In genomic region chr11:65569164-65569972, GRCh38 we compare ENCODE assay signal across 6 cellular contexts. TPM values are rescaled to one million over a fixed set of nuclear protein-coding genes. Genes with fewer than 3 reads are reported as not detected.
A peak's percentile ranks its signal among the peaks of the same experiment; 100 is the strongest.
DNase-seq lines count a peak whose midpoint lies in the region; ATAC-seq and TF ChIP-seq lines count a peak whose summit lies in the region.

No MANE protein-coding gene starts in this region.

- no peaks in the 10 kb centered on the region for H3K9me3 Mint-ChIP-seq in central memory CD8-positive, alpha-beta T cell
- no peaks in the 10 kb centered on the region for H3K9me3 Mint-ChIP-seq in osteocyte (ENCODE audit: unreplicated experiment)

- DNase-seq in AG04449 (ENCODE audit: low read depth, low spot score) (no peak), osteocyte (ENCODE audit: extremely low spot score, unreplicated experiment) (no peak), KG1 (lab: John Stamatoyannopoulos, UW) (no peak)
- DNase-seq in central memory CD8-positive, alpha-beta T cell (ENCODE audit: low spot score in 2 of 2) = no peak

- peak overlapping the region; percentile 89 for H3K4me3 ChIP-seq in AG04449 (ENCODE audit: low read depth, low read length)

- H3K4me3 Mint-ChIP-seq in central memory CD8-positive, alpha-beta T cell = peak overlapping the region; percentile 97
- H3K4me3 Mint-ChIP-seq in osteocyte (ENCODE audit: unreplicated experiment) = peak overlapping the region; percentile 97

- no peak for TF ChIP-seq CTCF in AG04449 (IDR thresholded peaks at IDR 0.05; ENCODE audit: insufficient read depth, low read length, missing control alignments)
- no peak for TF ChIP-seq CTCF in osteocyte (IDR thresholded peaks at IDR 0.05)

- CTCF ChIA-PET in AG04449 (lab: Yijun Ruan, JAX) = interaction anchor here (0.6 to 16.3 kb wide), 4 partner anchors 8 to 27 kb away, joined by 3 to 207 read pairs (median 58); no protein-coding TSS in a partner anchor

- H3K27ac Mint-ChIP-seq in central memory CD8-positive, alpha-beta T cell (ENCODE audit: low read depth) = peak overlapping the region; percentile 99
- H3K27ac Mint-ChIP-seq in osteocyte (ENCODE audit: unreplicated experiment) = peak overlapping the region; percentile 96

- ATAC-seq in HG02870 (IDR thresholded peaks at IDR 0.05; ENCODE audit: unreplicated experiment) (peak; percentile 3), GM19452 (IDR thresholded peaks at IDR 0.05; ENCODE audit: unreplicated experiment) (no peak)
- peak; percentile 33 for ATAC-seq in central memory CD8-positive, alpha-beta T cell (replicated peaks; ENCODE audit: extremely low read depth, poor library complexity, severe bottlenecking)

- peaks cover 81% of the 10 kb centered on the region for H3K4me1 Mint-ChIP-seq in central memory CD8-positive, alpha-beta T cell
- peaks cover 49% of the 10 kb centered on the region for H3K4me1 Mint-ChIP-seq in osteocyte (ENCODE audit: unreplicated experiment)

- H3K36me3 Mint-ChIP-seq in central memory CD8-positive, alpha-beta T cell (ENCODE audit: insufficient read depth) = peaks cover 35% of the 10 kb centered on the region
- peaks cover 8% of the 10 kb centered on the region for H3K36me3 Mint-ChIP-seq in osteocyte (ENCODE audit: unreplicated experiment)

- no peaks in the 10 kb centered on the region for H3K27me3 Mint-ChIP-seq in central memory CD8-positive, alpha-beta T cell
- H3K27me3 Mint-ChIP-seq in osteocyte (ENCODE audit: unreplicated experiment) = no peaks in the 10 kb centered on the region

- POLR2A ChIA-PET in AG04449 (lab: Yijun Ruan, JAX) = interaction anchor here (1.0 to 4.6 kb wide), 6 partner anchors 9 to 147 kb away, joined by 3 to 28 read pairs (median 5); partner anchors contain the start of genes MALAT1, NEAT1 and PCNX3

RNA-seq across cellular contexts. Expression of gene ZNRD2, which starts 0.9 kb away (rescaled TPM):
- 31.3 and 32.7 TPM in 2 replicates for total RNA-seq in osteocyte

RNA-seq across cellular contexts. Expression of gene FAM89B, which starts 3.0 kb away (rescaled TPM):
- 84.2 and 92.1 TPM in 2 replicates for total RNA-seq in osteocyte

RNA-seq across cellular contexts. Expression of gene EHBP1L1, which starts 6.5 kb away (rescaled TPM):
- total RNA-seq in osteocyte = 39.7 and 42.6 TPM in 2 replicates

RNA-seq across cellular contexts. Expression of gene LTBP3, which starts 11.2 kb away (rescaled TPM):
- 219 and 256 TPM in 2 replicates for total RNA-seq in osteocyte

RNA-seq across cellular contexts. Expression of gene KCNK7, which starts 26.2 kb away (rescaled TPM):
- total RNA-seq in osteocyte = not detected in 2 replicates
